23 cellular contexts compared by ENCODE assay signal in genomic region chr22:38191746-38192474, GRCh38. TPM values are rescaled to one million over a fixed set of nuclear protein-coding genes. Genes with fewer than 3 reads are reported as not detected.
DNase-seq lines count a peak whose midpoint lies in the region; ATAC-seq and TF ChIP-seq lines count a peak whose summit lies in the region.
"Had no signal": no experiment of that assay in that cellular context is flagged by ENCODE, and none has a peak within 500 bp of the region (broad histone marks: within the 10 kb centered on the region; RNA-seq: fewer than 3 reads in every experiment).

No MANE protein-coding gene starts in this region.

- 49% methylated on average over 8 of the region's 8 CpGs for WGBS in right lobe of liver (ENCODE audit: insufficient coverage, low coverage, low lambda C conversion rate, missing lambda C conversion rate)
- 70% methylated on average over 8 of the region's 8 CpGs for WGBS in smooth muscle cell (ENCODE audit: low lambda C conversion rate)
- WGBS in transverse colon (ENCODE audit: low coverage in 1 of 2), 2 donors, result 55 to 59% methylated on average over 7 to 8 of the region's 8 CpGs

- H3K27me3 ChIP-seq in OCI-LY3 (ENCODE audit: low read depth, low read length) (peaks cover 3% of the 10 kb centered on the region; the same call in 1 of the 2 replicates), right lobe of liver (no peaks in the 10 kb centered on the region), smooth muscle cell (ENCODE audit: low read depth) (no peaks in the 10 kb centered on the region), transverse colon (no peaks in the 10 kb centered on the region)
- H3K27me3 ChIP-seq: body of pancreas, tibial artery had no signal

- H3K36me3 ChIP-seq in OCI-LY3 (replicated peaks; ENCODE audit: low read depth, low read length) (no peaks in the 10 kb centered on the region), right lobe of liver (no peaks in the 10 kb centered on the region), smooth muscle cell (ENCODE audit: low read depth) (no peaks in the 10 kb centered on the region), transverse colon (no peaks in the 10 kb centered on the region)
- H3K36me3 ChIP-seq: tibial artery had no signal

- H3K4me2 ChIP-seq in OCI-LY3 (ENCODE audit: low read length), result no peak overlapping the region
- no peak overlapping the region for H3K4me2 ChIP-seq in smooth muscle cell
- H3K4me2 ChIP-seq: SK-N-SH had no signal

- peak overlapping the region; percentile 84 for H3K27ac Mint-ChIP-seq in chondrocyte (ENCODE audit: unreplicated experiment)
- H3K27ac Mint-ChIP-seq in stimulated activated effector memory CD8-positive, alpha-beta T cell treated with anti-CD3 and anti-CD28 coated beads, Interleukin-12 subunit alpha, Interleukin-12 subunit beta, amount 100 ng/mL, for 72 hours, result no peak overlapping the region
- H3K27ac Mint-ChIP-seq: activated T-cell treated with anti-CD3 and anti-CD28 coated beads, Interleukin-2, amount 50 U/mL, for 72 hours had no signal

- H3K9ac ChIP-seq in OCI-LY3 (ENCODE audit: low read length) (no peak overlapping the region), smooth muscle cell (ENCODE audit: low read depth) (no peak overlapping the region)
- H3K9ac ChIP-seq: GM23248, SK-N-SH had no signal

- H3K4me1 Mint-ChIP-seq in chondrocyte (ENCODE audit: low read depth), result peaks cover 23% of the 10 kb centered on the region
- peaks cover 13% of the 10 kb centered on the region for H3K4me1 Mint-ChIP-seq in stimulated activated effector memory CD8-positive, alpha-beta T cell treated with anti-CD3 and anti-CD28 coated beads, Interleukin-12 subunit alpha, Interleukin-12 subunit beta, amount 100 ng/mL, for 72 hours

- no peak for TF ChIP-seq CTCF in OCI-LY3 (IDR thresholded peaks at IDR 0.05; ENCODE audit: low read depth, low read length)
- no peak for TF ChIP-seq CTCF in chondrocyte (IDR thresholded peaks at IDR 0.05)
- TF ChIP-seq CTCF in right lobe of liver (IDR thresholded peaks at IDR 0.05), result no peak
- TF ChIP-seq CTCF in smooth muscle cell (IDR thresholded peaks at IDR 0.05; ENCODE audit: borderline replicate concordance, insufficient read depth, poor library complexity, severe bottlenecking), result no peak
- TF ChIP-seq CTCF in GM13976 (IDR thresholded peaks at IDR 0.05; ENCODE audit: borderline replicate concordance, control extremely low read depth, extremely low read depth, insufficient read depth, missing control alignments), result no peak
- no peak for TF ChIP-seq CTCF in transverse colon (IDR thresholded peaks at IDR 0.05)

- H3K4me3 ChIP-seq in OCI-LY3 (ENCODE audit: low read length), result no peak overlapping the region
- H3K4me3 ChIP-seq in right lobe of liver, result no peak overlapping the region
- H3K4me3 ChIP-seq in smooth muscle cell, result no peak overlapping the region
- H3K4me3 ChIP-seq in transverse colon, result no peak overlapping the region
- H3K4me3 ChIP-seq: body of pancreas, GM23248, tibial artery had no signal

- no peaks in the 10 kb centered on the region for H3K79me2 ChIP-seq in OCI-LY3 (ENCODE audit: low read length)
- no peaks in the 10 kb centered on the region for H3K79me2 ChIP-seq in smooth muscle cell (ENCODE audit: low read depth)

- TF ChIP-seq EP300 in transverse colon (IDR thresholded peaks at IDR 0.05; ENCODE audit: low read depth), result no peak

- ATAC-seq in right lobe of liver, result peak; percentile 3 to 24 (median 9)
- ATAC-seq in stimulated activated effector memory CD8-positive, alpha-beta T cell treated with anti-CD3 and anti-CD28 coated beads, Interleukin-12 subunit alpha, Interleukin-12 subunit beta, amount 100 ng/mL, for 72 hours, result peak; percentile 8
- no peak for ATAC-seq in GM21360 (IDR thresholded peaks at IDR 0.05; ENCODE audit: unreplicated experiment)
- ATAC-seq: activated naive CD4-positive, alpha-beta T cell treated with anti-CD3 and anti-CD28 coated beads, Interleukin-2, amount 50 U/mL, for 72 hours; activated T-cell treated with anti-CD3 and anti-CD28 coated beads, Interleukin-2, amount 50 U/mL, for 72 hours; body of pancreas had no signal

- in situ Hi-C loops in GM13976 (cut with MboI; ENCODE audit: low sequenced_read_pairs, unreplicated experiment) (no loop called here), transverse colon (cut with MboI; ENCODE audit: low pct_ligation_motif_present in 1 of 4, low pct_unique_long_range_greater_than_20kb in 1 of 4, low sequenced_read_pairs in 3 of 4) (no loop called here)

- H3K4me3 Mint-ChIP-seq in chondrocyte (ENCODE audit: unreplicated experiment), result peak overlapping the region; percentile 5
- no peak overlapping the region for H3K4me3 Mint-ChIP-seq in stimulated activated effector memory CD8-positive, alpha-beta T cell treated with anti-CD3 and anti-CD28 coated beads, Interleukin-12 subunit alpha, Interleukin-12 subunit beta, amount 100 ng/mL, for 72 hours
- H3K4me3 Mint-ChIP-seq: activated T-cell treated with anti-CD3 and anti-CD28 coated beads, Interleukin-2, amount 50 U/mL, for 72 hours had no signal

- H3K27me3 Mint-ChIP-seq in chondrocyte (ENCODE audit: low read depth), result no peaks in the 10 kb centered on the region

- H2AFZ ChIP-seq in OCI-LY3 (ENCODE audit: low read depth, low read length) (peak overlapping the region; percentile 9; the same call in 1 of the 2 replicates), smooth muscle cell (ENCODE audit: low read depth) (no peak overlapping the region)
- H2AFZ ChIP-seq: GM23248 had no signal

- no peak for DNase-seq in chondrocyte (ENCODE audit: low spot score)
- DNase-seq in right lobe of liver, result no peak
- DNase-seq in stimulated activated effector memory CD8-positive, alpha-beta T cell treated with anti-CD3 and anti-CD28 coated beads, Interleukin-12 subunit alpha, Interleukin-12 subunit beta, amount 100 ng/mL, for 72 hours (ENCODE audit: low spot score in 2 of 2), result no peak
- DNase-seq in smooth muscle cell (lab: John Stamatoyannopoulos, UW; ENCODE audit: unreplicated experiment), result no peak
- DNase-seq in GM13976 (ENCODE audit: low spot score), result no peak
- DNase-seq in transverse colon, result no peak
- DNase-seq: activated CD4-positive, CD25-positive, alpha-beta regulatory T cell; activated T-cell treated with anti-CD3 and anti-CD28 coated beads, Interleukin-2, amount 50 U/mL, for 72 hours; AML-193; body of pancreas; foreskin fibroblast; GM23248; hypothalamus; kidney; midbrain; NCI-H1436; NCI-H774; SK-N-SH; T-helper 9 cell; tibial artery had no signal

- H4K20me1 ChIP-seq in OCI-LY3 (ENCODE audit: insufficient read depth, low read length) (no peaks in the 10 kb centered on the region), smooth muscle cell (ENCODE audit: low read depth) (no peaks in the 10 kb centered on the region)

- H3K4me1 ChIP-seq in OCI-LY3 (ENCODE audit: low read length), result peaks cover 3% of the 10 kb centered on the region; the same call in 1 of the 2 replicates
- H3K4me1 ChIP-seq in right lobe of liver, result peaks cover 0 to 61% (median 25%) of the 10 kb centered on the region in 4 donors
- no peaks in the 10 kb centered on the region for H3K4me1 ChIP-seq in smooth muscle cell (ENCODE audit: low read depth)
- peaks cover 0 to 34% (median 12%) of the 10 kb centered on the region in 4 donors for H3K4me1 ChIP-seq in transverse colon

- H3K9me3 ChIP-seq in OCI-LY3 (ENCODE audit: insufficient read depth, low read length) (no peaks in the 10 kb centered on the region), right lobe of liver (no peaks in the 10 kb centered on the region), smooth muscle cell (replicated peaks; ENCODE audit: low read depth) (no peaks in the 10 kb centered on the region), transverse colon (no peaks in the 10 kb centered on the region)
- H3K9me3 ChIP-seq: body of pancreas, SK-N-SH, tibial artery had no signal

- H3K9me3 Mint-ChIP-seq in chondrocyte (ENCODE audit: low read depth), result no peaks in the 10 kb centered on the region
- H3K9me3 Mint-ChIP-seq in stimulated activated effector memory CD8-positive, alpha-beta T cell treated with anti-CD3 and anti-CD28 coated beads, Interleukin-12 subunit alpha, Interleukin-12 subunit beta, amount 100 ng/mL, for 72 hours, result no peaks in the 10 kb centered on the region
- H3K9me3 Mint-ChIP-seq: activated naive CD4-positive, alpha-beta T cell treated with anti-CD3 and anti-CD28 coated beads, Interleukin-2, amount 50 U/mL, for 72 hours; activated T-cell treated with anti-CD3 and anti-CD28 coated beads, Interleukin-2, amount 50 U/mL, for 72 hours had no signal

- H3K36me3 Mint-ChIP-seq in chondrocyte (ENCODE audit: low read depth), result no peaks in the 10 kb centered on the region
- H3K36me3 Mint-ChIP-seq in stimulated activated effector memory CD8-positive, alpha-beta T cell treated with anti-CD3 and anti-CD28 coated beads, Interleukin-12 subunit alpha, Interleukin-12 subunit beta, amount 100 ng/mL, for 72 hours, result no peaks in the 10 kb centered on the region
- H3K36me3 Mint-ChIP-seq: activated naive CD4-positive, alpha-beta T cell treated with anti-CD3 and anti-CD28 coated beads, Interleukin-2, amount 50 U/mL, for 72 hours had no signal

- H3K27ac ChIP-seq in OCI-LY3 (ENCODE audit: low read length), result no peak overlapping the region
- H3K27ac ChIP-seq in right lobe of liver, result peak overlapping the region in 2 of 3 donors; percentile 17 to 72
- H3K27ac ChIP-seq in smooth muscle cell (ENCODE audit: low read depth), result no peak overlapping the region
- H3K27ac ChIP-seq in transverse colon, result no peak overlapping the region
- H3K27ac ChIP-seq: body of pancreas, GM23248, tibial artery had no signal

- intact Hi-C loops in right lobe of liver (cut with DNase I), result no loop called here
- intact Hi-C loops in transverse colon (cut with DNase I; ENCODE audit: low total_unique reads), result no loop called here

- no peaks in the 10 kb centered on the region for H3F3A ChIP-seq in smooth muscle cell (ENCODE audit: low read depth)

- TF ChIP-seq POLR2A in right lobe of liver (IDR thresholded peaks at IDR 0.05), result no peak
- no peak for TF ChIP-seq POLR2A in transverse colon (IDR thresholded peaks at IDR 0.05)

RNA-seq across cellular contexts. Expression of gene MAFF, which starts 9.9 kb away (rescaled TPM):
- total RNA-seq in chondrocyte (1.7 to 9.9 TPM (median 8.5 TPM) in 3 replicates), right lobe of liver (10 to 100 TPM in 3 of 6 experiments, 1 to 10 TPM in 3; 2.6 to 30.6 (median 11.0) TPM), smooth muscle cell (51.2 and 52.4 TPM in 2 replicates), transverse colon (10 to 100 TPM in 3 of 4 donors, 1 to 10 TPM in 1; 3.8 to 30.3 (median 22.0) TPM)
- polyA plus RNA-seq in smooth muscle cell, result 48.2 and 53.4 TPM in 2 replicates

RNA-seq across cellular contexts. Expression of gene PLA2G6, which starts 10.3 kb away (rescaled TPM):
- total RNA-seq in chondrocyte (16.3 to 30.2 TPM (median 21.0 TPM) in 3 replicates), right lobe of liver (10 to 100 TPM in 5 of 6 experiments, 1 to 10 TPM in 1; 8.1 to 32.9 (median 19.8) TPM), smooth muscle cell (6.1 and 19.4 TPM in 2 replicates), transverse colon (100 to 1,000 TPM in 2 of 4 donors, 10 to 100 TPM in 2; 30.7 to 327 (median 72.3) TPM)
- polyA plus RNA-seq in smooth muscle cell, result 8.6 and 8.9 TPM in 2 replicates

Comparison
In these comparisons a context has a peak if more than half of its experiments do, and no peak if none do; other contexts are left out.
1. H3K27ac ChIP-seq: peak in right lobe of liver (2 of 3); none in OCI-LY3 (single experiment), smooth muscle cell (single experiment) and transverse colon (0 of 4).